ENCODE assay signal across 1 cellular context in the genomic region with DNA sequence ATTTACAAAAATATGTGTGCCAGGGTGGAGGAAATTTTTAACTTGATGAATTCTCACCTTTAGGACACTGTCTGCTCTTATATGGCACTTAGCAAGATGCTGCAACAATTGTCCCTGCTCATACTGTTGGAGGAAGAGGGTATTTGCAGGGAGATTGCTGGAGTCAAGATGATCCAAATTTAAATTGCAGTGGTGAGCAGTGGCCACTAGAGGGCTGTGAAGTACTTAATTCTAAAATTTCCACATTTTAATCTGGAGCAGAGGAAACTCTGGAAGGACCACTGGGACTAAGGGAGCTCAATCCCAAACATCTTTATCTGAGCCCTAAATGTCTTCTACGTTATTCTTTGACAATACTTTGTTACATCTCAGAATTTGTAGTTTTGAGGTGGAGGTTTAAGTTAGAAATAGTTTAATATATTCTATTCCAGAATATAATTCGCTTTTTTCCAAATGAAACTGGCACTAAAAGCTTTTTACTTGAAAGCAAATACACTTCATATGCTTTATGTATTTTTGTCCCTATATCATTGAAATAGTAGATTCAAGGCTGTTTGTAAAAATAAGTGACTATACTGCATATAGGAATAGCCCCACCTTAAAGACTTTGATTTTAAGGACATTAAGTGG.
TF ChIP-seq lines count a peak whose summit lies in the region.

No MANE protein-coding gene starts in this region.

TF ChIP-seq in H1, 55 proteins besides CTCF, POLR2A, EP300 and RAD21 (continued from another document):
- TF ChIP-seq, protein P1, sequence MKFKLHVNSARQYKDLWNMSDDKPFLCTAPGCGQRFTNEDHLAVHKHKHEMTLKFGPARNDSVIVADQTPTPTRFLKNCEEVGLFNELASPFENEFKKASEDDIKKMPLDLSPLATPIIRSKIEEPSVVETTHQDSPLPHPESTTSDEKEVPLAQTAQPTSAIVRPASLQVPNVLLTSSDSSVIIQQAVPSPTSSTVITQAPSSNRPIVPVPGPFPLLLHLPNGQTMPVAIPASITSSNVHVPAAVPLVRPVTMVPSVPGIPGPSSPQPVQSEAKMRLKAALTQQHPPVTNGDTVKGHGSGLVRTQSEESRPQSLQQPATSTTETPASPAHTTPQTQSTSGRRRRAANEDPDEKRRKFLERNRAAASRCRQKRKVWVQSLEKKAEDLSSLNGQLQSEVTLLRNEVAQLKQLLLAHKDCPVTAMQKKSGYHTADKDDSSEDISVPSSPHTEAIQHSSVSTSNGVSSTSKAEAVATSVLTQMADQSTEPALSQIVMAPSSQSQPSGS (IDR thresholded peaks at IDR 0.05; ENCODE audit: low read length), result no peak
- no peak for TF ChIP-seq NRF1 (IDR thresholded peaks at IDR 0.05; ENCODE audit: low read depth, low read length)
- TF ChIP-seq GABPA (IDR thresholded peaks at IDR 0.05; ENCODE audit: borderline replicate concordance, insufficient read depth, low read length), result no peak
- TF ChIP-seq CEBPB (IDR thresholded peaks at IDR 0.05; ENCODE audit: low read depth, low read length), result no peak
- TF ChIP-seq BCL11A (IDR thresholded peaks at IDR 0.05; ENCODE audit: low read depth in 2 of 2, low read length in 2 of 2), result no peak
- no peak for TF ChIP-seq TCF12 (IDR thresholded peaks at IDR 0.05; ENCODE audit: low read depth, low read length)
- no peak for TF ChIP-seq RNF2 (IDR thresholded peaks at IDR 0.05; ENCODE audit: borderline replicate concordance, low read depth, low read length, missing control alignments, poor library complexity, severe bottlenecking)
- TF ChIP-seq, protein P2, sequence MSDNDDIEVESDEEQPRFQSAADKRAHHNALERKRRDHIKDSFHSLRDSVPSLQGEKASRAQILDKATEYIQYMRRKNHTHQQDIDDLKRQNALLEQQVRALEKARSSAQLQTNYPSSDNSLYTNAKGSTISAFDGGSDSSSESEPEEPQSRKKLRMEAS (IDR thresholded peaks at IDR 0.05), result no peak
- TF ChIP-seq, protein P3, sequence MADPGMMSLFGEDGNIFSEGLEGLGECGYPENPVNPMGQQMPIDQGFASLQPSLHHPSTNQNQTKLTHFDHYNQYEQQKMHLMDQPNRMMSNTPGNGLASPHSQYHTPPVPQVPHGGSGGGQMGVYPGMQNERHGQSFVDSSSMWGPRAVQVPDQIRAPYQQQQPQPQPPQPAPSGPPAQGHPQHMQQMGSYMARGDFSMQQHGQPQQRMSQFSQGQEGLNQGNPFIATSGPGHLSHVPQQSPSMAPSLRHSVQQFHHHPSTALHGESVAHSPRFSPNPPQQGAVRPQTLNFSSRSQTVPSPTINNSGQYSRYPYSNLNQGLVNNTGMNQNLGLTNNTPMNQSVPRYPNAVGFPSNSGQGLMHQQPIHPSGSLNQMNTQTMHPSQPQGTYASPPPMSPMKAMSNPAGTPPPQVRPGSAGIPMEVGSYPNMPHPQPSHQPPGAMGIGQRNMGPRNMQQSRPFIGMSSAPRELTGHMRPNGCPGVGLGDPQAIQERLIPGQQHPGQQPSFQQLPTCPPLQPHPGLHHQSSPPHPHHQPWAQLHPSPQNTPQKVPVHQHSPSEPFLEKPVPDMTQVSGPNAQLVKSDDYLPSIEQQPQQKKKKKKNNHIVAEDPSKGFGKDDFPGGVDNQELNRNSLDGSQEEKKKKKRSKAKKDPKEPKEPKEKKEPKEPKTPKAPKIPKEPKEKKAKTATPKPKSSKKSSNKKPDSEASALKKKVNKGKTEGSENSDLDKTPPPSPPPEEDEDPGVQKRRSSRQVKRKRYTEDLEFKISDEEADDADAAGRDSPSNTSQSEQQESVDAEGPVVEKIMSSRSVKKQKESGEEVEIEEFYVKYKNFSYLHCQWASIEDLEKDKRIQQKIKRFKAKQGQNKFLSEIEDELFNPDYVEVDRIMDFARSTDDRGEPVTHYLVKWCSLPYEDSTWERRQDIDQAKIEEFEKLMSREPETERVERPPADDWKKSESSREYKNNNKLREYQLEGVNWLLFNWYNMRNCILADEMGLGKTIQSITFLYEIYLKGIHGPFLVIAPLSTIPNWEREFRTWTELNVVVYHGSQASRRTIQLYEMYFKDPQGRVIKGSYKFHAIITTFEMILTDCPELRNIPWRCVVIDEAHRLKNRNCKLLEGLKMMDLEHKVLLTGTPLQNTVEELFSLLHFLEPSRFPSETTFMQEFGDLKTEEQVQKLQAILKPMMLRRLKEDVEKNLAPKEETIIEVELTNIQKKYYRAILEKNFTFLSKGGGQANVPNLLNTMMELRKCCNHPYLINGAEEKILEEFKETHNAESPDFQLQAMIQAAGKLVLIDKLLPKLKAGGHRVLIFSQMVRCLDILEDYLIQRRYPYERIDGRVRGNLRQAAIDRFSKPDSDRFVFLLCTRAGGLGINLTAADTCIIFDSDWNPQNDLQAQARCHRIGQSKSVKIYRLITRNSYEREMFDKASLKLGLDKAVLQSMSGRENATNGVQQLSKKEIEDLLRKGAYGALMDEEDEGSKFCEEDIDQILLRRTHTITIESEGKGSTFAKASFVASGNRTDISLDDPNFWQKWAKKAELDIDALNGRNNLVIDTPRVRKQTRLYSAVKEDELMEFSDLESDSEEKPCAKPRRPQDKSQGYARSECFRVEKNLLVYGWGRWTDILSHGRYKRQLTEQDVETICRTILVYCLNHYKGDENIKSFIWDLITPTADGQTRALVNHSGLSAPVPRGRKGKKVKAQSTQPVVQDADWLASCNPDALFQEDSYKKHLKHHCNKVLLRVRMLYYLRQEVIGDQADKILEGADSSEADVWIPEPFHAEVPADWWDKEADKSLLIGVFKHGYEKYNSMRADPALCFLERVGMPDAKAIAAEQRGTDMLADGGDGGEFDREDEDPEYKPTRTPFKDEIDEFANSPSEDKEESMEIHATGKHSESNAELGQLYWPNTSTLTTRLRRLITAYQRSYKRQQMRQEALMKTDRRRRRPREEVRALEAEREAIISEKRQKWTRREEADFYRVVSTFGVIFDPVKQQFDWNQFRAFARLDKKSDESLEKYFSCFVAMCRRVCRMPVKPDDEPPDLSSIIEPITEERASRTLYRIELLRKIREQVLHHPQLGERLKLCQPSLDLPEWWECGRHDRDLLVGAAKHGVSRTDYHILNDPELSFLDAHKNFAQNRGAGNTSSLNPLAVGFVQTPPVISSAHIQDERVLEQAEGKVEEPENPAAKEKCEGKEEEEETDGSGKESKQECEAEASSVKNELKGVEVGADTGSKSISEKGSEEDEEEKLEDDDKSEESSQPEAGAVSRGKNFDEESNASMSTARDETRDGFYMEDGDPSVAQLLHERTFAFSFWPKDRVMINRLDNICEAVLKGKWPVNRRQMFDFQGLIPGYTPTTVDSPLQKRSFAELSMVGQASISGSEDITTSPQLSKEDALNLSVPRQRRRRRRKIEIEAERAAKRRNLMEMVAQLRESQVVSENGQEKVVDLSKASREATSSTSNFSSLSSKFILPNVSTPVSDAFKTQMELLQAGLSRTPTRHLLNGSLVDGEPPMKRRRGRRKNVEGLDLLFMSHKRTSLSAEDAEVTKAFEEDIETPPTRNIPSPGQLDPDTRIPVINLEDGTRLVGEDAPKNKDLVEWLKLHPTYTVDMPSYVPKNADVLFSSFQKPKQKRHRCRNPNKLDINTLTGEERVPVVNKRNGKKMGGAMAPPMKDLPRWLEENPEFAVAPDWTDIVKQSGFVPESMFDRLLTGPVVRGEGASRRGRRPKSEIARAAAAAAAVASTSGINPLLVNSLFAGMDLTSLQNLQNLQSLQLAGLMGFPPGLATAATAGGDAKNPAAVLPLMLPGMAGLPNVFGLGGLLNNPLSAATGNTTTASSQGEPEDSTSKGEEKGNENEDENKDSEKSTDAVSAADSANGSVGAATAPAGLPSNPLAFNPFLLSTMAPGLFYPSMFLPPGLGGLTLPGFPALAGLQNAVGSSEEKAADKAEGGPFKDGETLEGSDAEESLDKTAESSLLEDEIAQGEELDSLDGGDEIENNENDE (IDR thresholded peaks at IDR 0.05; ENCODE audit: insufficient replicate concordance, low read length), result no peak
